Comparison of ENCODE assay signal across 19 cellular contexts in the genomic region with DNA sequence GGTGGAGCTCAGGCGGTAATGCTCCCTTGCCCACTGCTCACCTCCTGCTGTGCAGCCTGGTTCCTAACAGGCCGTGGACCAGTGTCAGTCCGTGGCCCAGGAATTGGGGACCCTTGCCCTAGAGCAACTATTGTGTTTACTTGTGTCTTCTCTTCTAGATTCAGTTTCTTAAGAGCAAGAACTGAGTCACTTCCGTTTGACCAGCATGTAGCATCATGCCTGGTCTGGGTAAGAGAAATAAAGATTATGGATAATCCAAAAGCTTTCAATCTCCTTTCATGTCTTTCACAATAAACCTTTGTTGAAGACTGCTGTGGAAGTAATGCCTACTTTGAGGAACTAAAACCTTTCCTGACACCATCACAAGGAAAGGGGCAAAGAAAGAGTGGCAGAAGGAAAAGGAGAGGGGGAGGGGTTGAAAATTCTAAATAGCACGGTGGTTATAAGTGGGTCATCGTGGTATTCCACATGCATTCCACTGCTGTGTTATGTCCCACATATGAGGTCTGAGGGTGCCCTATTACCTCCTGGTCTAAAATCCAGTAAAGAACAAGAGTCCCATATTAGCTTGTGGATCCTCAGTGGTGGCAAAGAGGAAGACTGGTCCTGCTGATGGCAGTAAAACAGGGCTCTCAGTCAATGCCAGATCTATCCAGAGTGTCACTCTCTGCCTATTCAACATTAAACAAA.
DNase-seq lines count a peak whose midpoint lies in the region; ATAC-seq and TF ChIP-seq lines count a peak whose summit lies in the region.
"Had no signal": no experiment of that assay in that cellular context is flagged by ENCODE, and none has a peak within 500 bp of the region (broad histone marks: within the 10 kb centered on the region; RNA-seq: fewer than 3 reads in every experiment).

No MANE protein-coding gene starts in this region.

- H3K27me3 ChIP-seq in heart right ventricle: no peaks in the 10 kb centered on the region
- no peaks in the 10 kb centered on the region for H3K27me3 ChIP-seq in uterus
- no peaks in the 10 kb centered on the region for H3K27me3 ChIP-seq in CD4-positive, alpha-beta memory T cell (ENCODE audit: insufficient read depth, low read length)
- H3K27me3 ChIP-seq: BLaER1 had no signal

- peaks cover 19 to 49% (median 41%) of the 10 kb centered on the region in 9 donors for H3K4me1 ChIP-seq in heart right ventricle
- H3K4me1 ChIP-seq in uterus: peaks cover 5 to 10% of the 10 kb centered on the region in 2 donors
- H3K4me1 ChIP-seq in CD4-positive, alpha-beta memory T cell (ENCODE audit: insufficient read depth, low read length): no peaks in the 10 kb centered on the region
- H3K4me1 ChIP-seq: BLaER1 had no signal

- H3K36me3 Mint-ChIP-seq in nephron (ENCODE audit: low read depth): peaks cover 4% of the 10 kb centered on the region
- H3K36me3 Mint-ChIP-seq in CD14-positive monocyte: peaks cover 0 to 1% of the 10 kb centered on the region in 2 donors
- H3K36me3 Mint-ChIP-seq in CD4-positive, alpha-beta memory T cell: peaks cover 0 to 19% of the 10 kb centered on the region in 2 donors

- H3K9me3 ChIP-seq in heart right ventricle (no peaks in the 10 kb centered on the region), uterus (no peaks in the 10 kb centered on the region)
- no peaks in the 10 kb centered on the region for H3K9me3 ChIP-seq in CD4-positive, alpha-beta memory T cell (ENCODE audit: control insufficient read depth in 1 of 2, low read length in 2 of 2)

- H3K4me1 Mint-ChIP-seq in nephron: peaks cover 58% of the 10 kb centered on the region
- H3K4me1 Mint-ChIP-seq in CD14-positive monocyte: peaks cover 8% of the 10 kb centered on the region
- H3K4me1 Mint-ChIP-seq in CD4-positive, alpha-beta memory T cell: peaks cover 0 to 2% (median 0%) of the 10 kb centered on the region in 4 donors

- H3K27me3 Mint-ChIP-seq in nephron (ENCODE audit: low read depth): no peaks in the 10 kb centered on the region
- no peaks in the 10 kb centered on the region for H3K27me3 Mint-ChIP-seq in CD14-positive monocyte (ENCODE audit: low read depth in 3 of 3)
- H3K27me3 Mint-ChIP-seq in CD4-positive, alpha-beta memory T cell: no peaks in the 10 kb centered on the region

- CTCF ChIA-PET in CD4-positive, alpha-beta memory T cell (lab: Charles Lee; ENCODE audit: partially characterized antibody): no interaction called here

- H3K27ac Mint-ChIP-seq in nephron (peak overlapping the region; percentile 92 to 96 (median 96)), CD14-positive monocyte (no peak overlapping the region)
- no peak overlapping the region for H3K27ac Mint-ChIP-seq in CD4-positive, alpha-beta memory T cell

- H3K36me3 ChIP-seq in heart right ventricle (no peaks in the 10 kb centered on the region), uterus (no peaks in the 10 kb centered on the region)
- no peaks in the 10 kb centered on the region for H3K36me3 ChIP-seq in CD4-positive, alpha-beta memory T cell (ENCODE audit: insufficient read depth, low read length)

- no peak overlapping the region for H3K4me3 ChIP-seq in heart right ventricle
- H3K4me3 ChIP-seq in epithelial cell of esophagus (ENCODE audit: low read length): no peak overlapping the region
- no peak overlapping the region for H3K4me3 ChIP-seq in uterus
- no peak overlapping the region for H3K4me3 ChIP-seq in CD4-positive, alpha-beta memory T cell (ENCODE audit: low read length in 2 of 2)
- H3K4me3 ChIP-seq: BLaER1, skin epidermis had no signal

- peaks cover 5% of the 10 kb centered on the region for H3K9me3 Mint-ChIP-seq in nephron
- peaks cover 0 to 9% (median 4%) of the 10 kb centered on the region in 7 donors for H3K9me3 Mint-ChIP-seq in CD14-positive monocyte
- no peaks in the 10 kb centered on the region for H3K9me3 Mint-ChIP-seq in CD4-positive, alpha-beta memory T cell

- H3K27ac ChIP-seq in heart right ventricle (peak overlapping the region in 9 of 10 donors; percentile 20 to 82 (median 62)), uterus (peak overlapping the region; percentile 74 to 83)
- no peak overlapping the region for H3K27ac ChIP-seq in CD4-positive, alpha-beta memory T cell (ENCODE audit: low read depth, low read length)
- H3K27ac ChIP-seq: BLaER1 had no signal

- no peak for ATAC-seq in heart right ventricle
- no peak for ATAC-seq in HG02970 (IDR thresholded peaks at IDR 0.05; ENCODE audit: low FRiP score, unreplicated experiment)
- ATAC-seq: left colon had no signal

- intact Hi-C loops in heart right ventricle (cut with DNase I): loop anchor here in 1 of 10 donors (5.0 kb wide), 1 partner anchor 1237 kb away; no protein-coding TSS in a partner anchor
- intact Hi-C loops in cardiac septum (cut with DNase I): no loop called here
- intact Hi-C loops in uterus (cut with DNase I; ENCODE audit: low total_unique reads): no loop called here
- intact Hi-C loops in CD14-positive monocyte (cut with micrococcal nuclease): no loop called here
- intact Hi-C loops in CD4-positive, alpha-beta memory T cell (cut with micrococcal nuclease): no loop called here

- POLR2A ChIA-PET in CD4-positive, alpha-beta memory T cell (lab: Charles Lee; ENCODE audit: partially characterized antibody): no interaction called here

- WGBS in heart right ventricle, 2 donors: 85 to 87% methylated on average over 6 of the region's 6 CpGs

- TF ChIP-seq CTCF in heart right ventricle (IDR thresholded peaks at IDR 0.05) (no peak), epithelial cell of esophagus (IDR thresholded peaks at IDR 0.05; ENCODE audit: insufficient read depth, low read depth, low read length, missing control alignments) (no peak), nephron (IDR thresholded peaks at IDR 0.05; ENCODE audit: unreplicated experiment in 3 of 3) (no peak), uterus (IDR thresholded peaks at IDR 0.05) (no peak), CD14-positive monocyte (IDR thresholded peaks at IDR 0.05) (no peak)

- no peak overlapping the region for H3K4me3 Mint-ChIP-seq in nephron
- no peak overlapping the region for H3K4me3 Mint-ChIP-seq in CD14-positive monocyte
- H3K4me3 Mint-ChIP-seq in CD4-positive, alpha-beta memory T cell: no peak overlapping the region

- no peak for TF ChIP-seq POLR2A in uterus (IDR thresholded peaks at IDR 0.05)

- DNase-seq in heart right ventricle: no peak
- DNase-seq in cardiac septum (ENCODE audit: low spot score): no peak
- peak; percentile 60 for DNase-seq in epithelial cell of esophagus (ENCODE audit: low read depth)
- DNase-seq in uterus: no peak
- DNase-seq in CD14-positive monocyte (ENCODE audit: low spot score): no peak
- DNase-seq in CD4-positive, alpha-beta memory T cell: no peak
- DNase-seq: activated CD4-positive, alpha-beta T cell treated with anti-CD3 and anti-CD28 coated beads for 4 hours; activated gamma-delta T cell treated with Interleukin-2 at 50 U/mL for 16 hours; DMS 273 treated with DMSO at 0.1 percent for 48 hours; KBM-7; left colon; NCI-H1417; NCI-H2171 treated with DMSO at 0.1 percent for 48 hours; NCI-H774; trophoblast cell had no signal

Comparison
In these comparisons a context has a peak if more than half of its experiments do, and no peak if none do; other contexts are left out.
1. H3K27ac Mint-ChIP-seq: peak in nephron (3 of 3); none in CD14-positive monocyte (0 of 7) and CD4-positive, alpha-beta memory T cell (0 of 7).